ENCODE assay signal across 8 cellular contexts in the genomic region with DNA sequence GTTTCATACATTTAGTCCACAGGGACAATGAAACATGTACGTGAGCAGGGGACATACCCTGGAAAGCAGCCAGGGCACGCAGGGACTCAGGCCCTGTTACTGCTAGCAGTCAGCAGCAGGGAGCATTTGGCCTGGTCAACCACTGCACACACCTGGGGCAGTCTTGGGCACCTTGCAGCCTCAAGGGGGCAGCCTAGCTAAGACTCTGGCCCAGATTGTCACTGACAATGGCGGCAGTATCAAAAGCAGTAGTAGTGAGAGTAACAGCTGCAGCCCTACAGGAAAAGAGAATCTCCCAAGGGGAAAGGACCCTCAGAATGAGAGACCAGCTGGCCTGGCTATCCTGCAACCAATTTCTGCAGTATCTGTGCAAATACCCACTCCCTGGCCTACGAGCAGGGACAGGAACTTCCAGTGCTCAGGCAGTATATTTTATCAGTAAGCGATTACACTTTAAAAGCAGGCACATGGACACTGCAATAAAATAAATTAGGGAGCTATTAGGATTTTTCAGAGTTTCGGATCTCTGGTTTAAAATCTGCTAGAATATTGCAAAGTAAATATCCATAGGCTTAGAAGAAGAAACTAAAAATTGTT.
DNase-seq lines count a peak whose midpoint lies in the region; ATAC-seq and TF ChIP-seq lines count a peak whose summit lies in the region.

No MANE protein-coding gene starts in this region.

- intact Hi-C loops in activated CD4-positive, alpha-beta T cell treated with anti-CD3 and anti-CD28 coated beads for 36 hours (cut with DNase I, micrococcal nuclease), result loop anchor here (1.0 to 10.0 kb wide), 3 partner anchors 228 to 1672 kb away; a partner anchor contains a TSS

- CTCF ChIA-PET in activated CD4-positive, alpha-beta T cell treated with anti-CD3 and anti-CD28 coated beads for 36 hours (lab: Charles Lee), result interaction anchor here (0.6 to 9.4 kb wide), 18 partner anchors 8 to 366 kb away, joined by 3 to 153 read pairs (median 4); no protein-coding TSS in a partner anchor

- ATAC-seq in GM18517 (IDR thresholded peaks at IDR 0.05; ENCODE audit: unreplicated experiment), result peak; percentile 98
- ATAC-seq in HG02943 (IDR thresholded peaks at IDR 0.05; ENCODE audit: low read depth, unreplicated experiment), result peak; percentile 84
- peak; percentile 97 for ATAC-seq in activated CD4-positive, alpha-beta T cell treated with anti-CD3 and anti-CD28 coated beads for 36 hours

- DNase-seq in NCI-H2107 (lab: John Stamatoyannopoulos, UW), result peak; percentile 11
- DNase-seq in activated CD4-positive, alpha-beta T cell treated with anti-CD3 and anti-CD28 coated beads for 36 hours, result peak; percentile 80
- no peak for DNase-seq in coronary artery (ENCODE audit: low spot score)
- peak; percentile 66 to 69 for DNase-seq in lung microvascular endothelial cell (ENCODE audit: low read depth in 2 of 2)
- peak; percentile 43 to 45 for DNase-seq in stimulated activated CD8-positive, alpha-beta memory T cell treated with anti-CD3 and anti-CD28 coated beads, Interleukin-2, amount 100 ng/mL, for 48 hours (ENCODE audit: low read depth in 2 of 2)

- POLR2A ChIA-PET in activated CD4-positive, alpha-beta T cell treated with anti-CD3 and anti-CD28 coated beads for 36 hours (lab: Charles Lee), result no interaction called here

- H3K4me3 ChIP-seq in coronary artery, result no peak overlapping the region

- H3K4me1 Mint-ChIP-seq in activated CD4-positive, alpha-beta T cell treated with anti-CD3 and anti-CD28 coated beads for 36 hours, result no peaks in the 10 kb centered on the region

- H3K27ac Mint-ChIP-seq in activated CD4-positive, alpha-beta T cell treated with anti-CD3 and anti-CD28 coated beads for 36 hours, result no peak overlapping the region

- no peaks in the 10 kb centered on the region for H3K9me3 Mint-ChIP-seq in activated CD4-positive, alpha-beta T cell treated with anti-CD3 and anti-CD28 coated beads for 36 hours (ENCODE audit: low read depth)

- TF ChIP-seq CTCF in 22Rv1 (IDR thresholded peaks at IDR 0.05), result peak; percentile 93
- TF ChIP-seq CTCF in coronary artery (IDR thresholded peaks at IDR 0.05), result peak; percentile 33

- no peak overlapping the region for H3K4me3 Mint-ChIP-seq in activated CD4-positive, alpha-beta T cell treated with anti-CD3 and anti-CD28 coated beads for 36 hours

- H3K36me3 Mint-ChIP-seq in activated CD4-positive, alpha-beta T cell treated with anti-CD3 and anti-CD28 coated beads for 36 hours (ENCODE audit: low read depth), result no peaks in the 10 kb centered on the region

- H3K27ac ChIP-seq in 22Rv1, result no peak overlapping the region
- H3K27ac ChIP-seq in coronary artery, result no peak overlapping the region

- H3K27me3 Mint-ChIP-seq in activated CD4-positive, alpha-beta T cell treated with anti-CD3 and anti-CD28 coated beads for 36 hours, result no peaks in the 10 kb centered on the region
